8 cellular contexts compared by ENCODE assay signal in genomic region chr16:67561824-67562525, GRCh38. TPM values are rescaled to one million over a fixed set of nuclear protein-coding genes. Genes with fewer than 3 reads are reported as not detected.
DNase-seq lines count a peak whose midpoint lies in the region; ATAC-seq and TF ChIP-seq lines count a peak whose summit lies in the region.

No MANE protein-coding gene starts in this region.

- peak overlapping the region; percentile 96 for H3K9ac ChIP-seq in HUES48 (ENCODE audit: low read depth, low read length)
- H3K9ac ChIP-seq in OCI-LY1 (ENCODE audit: low read length), result peak overlapping the region; percentile 92

- H3F3A ChIP-seq in OCI-LY1 (ENCODE audit: insufficient read depth, low read length), result no peaks in the 10 kb centered on the region

- no peaks in the 10 kb centered on the region for H3K9me2 ChIP-seq in OCI-LY1 (ENCODE audit: low read depth, low read length)

- peak overlapping the region; percentile 85 for H3K4me2 ChIP-seq in OCI-LY1 (ENCODE audit: low read length)

- no peaks in the 10 kb centered on the region for H3K27me3 ChIP-seq in HUES48 (ENCODE audit: control insufficient read depth, insufficient read depth, low read length)
- H3K27me3 ChIP-seq in OCI-LY1 (ENCODE audit: insufficient read depth, low read length), result no peaks in the 10 kb centered on the region

- H3K4me3 ChIP-seq in HUES48 (ENCODE audit: low read depth, low read length), result peak overlapping the region; percentile 95
- H3K4me3 ChIP-seq in OCI-LY1 (ENCODE audit: low read depth, low read length, poor library complexity, severe bottlenecking), result peak overlapping the region; percentile 93
- peak overlapping the region; percentile 62 for H3K4me3 ChIP-seq in epithelial cell of esophagus (ENCODE audit: low read length)
- H3K4me3 ChIP-seq in mucosa of descending colon, result peak overlapping the region; percentile 96

- no peak overlapping the region for H2AFZ ChIP-seq in OCI-LY1 (ENCODE audit: low read length)

- 0 out of 2 replicates have a peak, but pooled peaks cover 3% of the 10 kb centered on the region for H3K36me3 ChIP-seq in HUES48 (ENCODE audit: control insufficient read depth, insufficient read depth, low read length)
- H3K36me3 ChIP-seq in OCI-LY1 (ENCODE audit: insufficient read depth, low read length), result no peaks in the 10 kb centered on the region
- peaks cover 6% of the 10 kb centered on the region for H3K36me3 ChIP-seq in mucosa of descending colon (ENCODE audit: low read depth)

- peaks cover 61% of the 10 kb centered on the region for H3K79me2 ChIP-seq in OCI-LY1 (ENCODE audit: insufficient read depth, low read length)

- intact Hi-C loops in mucosa of descending colon (cut with DNase I, micrococcal nuclease), result no loop called here

- no peaks in the 10 kb centered on the region for H4K20me1 ChIP-seq in OCI-LY1 (ENCODE audit: insufficient read depth, low read length)

- TF ChIP-seq CTCF in OCI-LY1 (IDR thresholded peaks at IDR 0.05; ENCODE audit: low read length), result no peak
- no peak for TF ChIP-seq CTCF in epithelial cell of esophagus (IDR thresholded peaks at IDR 0.05; ENCODE audit: insufficient read depth, low read depth, low read length, missing control alignments)
- TF ChIP-seq CTCF in mucosa of descending colon (IDR thresholded peaks at IDR 0.05), result no peak

- H3K27ac ChIP-seq in HUES48 (ENCODE audit: low read depth, low read length), result peak overlapping the region; percentile 100
- H3K27ac ChIP-seq in OCI-LY1 (ENCODE audit: low read depth, low read length, poor library complexity, severe bottlenecking), result peak overlapping the region; percentile 90

- no peaks in the 10 kb centered on the region for H3K9me3 ChIP-seq in HUES48 (ENCODE audit: control insufficient read depth, insufficient read depth, low read length)
- H3K9me3 ChIP-seq in OCI-LY1 (ENCODE audit: low read length), result no peaks in the 10 kb centered on the region
- no peaks in the 10 kb centered on the region for H3K9me3 ChIP-seq in mucosa of descending colon

- ATAC-seq in GM21447 (IDR thresholded peaks at IDR 0.05; ENCODE audit: unreplicated experiment) (peak; percentile 72), mucosa of descending colon (peak; percentile 86)

- DNase-seq in DMS 273 (lab: John Stamatoyannopoulos, UW; ENCODE audit: unreplicated experiment) (peak; percentile 99), activated T-cell treated with anti-CD3 and anti-CD28 coated beads for 1 hour (ENCODE audit: low read depth) (peak; percentile 94), epithelial cell of esophagus (ENCODE audit: low read depth) (peak; percentile 98), mucosa of descending colon (peak; percentile 97 to 99 (median 98))
- peak; percentile 97 for DNase-seq in stimulated activated CD8-positive, alpha-beta memory T cell treated with anti-CD3 and anti-CD28 coated beads, Interleukin-2, amount 100 ng/mL, for 48 hours (ENCODE audit: low read depth in 2 of 2)

- H3K4me1 ChIP-seq in HUES48 (ENCODE audit: control insufficient read depth, insufficient read depth, low read length), result peaks cover 13% of the 10 kb centered on the region
- peaks cover 74% of the 10 kb centered on the region for H3K4me1 ChIP-seq in OCI-LY1 (ENCODE audit: insufficient read depth, low read length, severe bottlenecking)
- H3K4me1 ChIP-seq in mucosa of descending colon (ENCODE audit: low read depth), result peaks cover 20% of the 10 kb centered on the region

RNA-seq across cellular contexts. Expression of gene CTCF, which starts 0.4 kb away (rescaled TPM):
- 10 to 100 TPM; 41.1 to 55.5 (median 43.4) TPM for total RNA-seq in mucosa of descending colon

RNA-seq across cellular contexts. Expression of gene RIPOR1, which starts 33.3 kb away (rescaled TPM):
- total RNA-seq in mucosa of descending colon, result 10 to 100 TPM; 10.9 to 74.7 (median 20.5) TPM

Comparison
In these comparisons a context has a peak if more than half of its experiments do, and no peak if none do; other contexts are left out.
1. Peak in every context shown above with its lines: DNase-seq, ATAC-seq, H3K4me3 ChIP-seq and H3K27ac ChIP-seq.